Comparison of ENCODE assay signal across 8 cellular contexts in genomic region chr3:12663311-12663935, GRCh38. TPM values are rescaled to one million over a fixed set of nuclear protein-coding genes. Genes with fewer than 3 reads are reported as not detected.
DNase-seq lines count a peak whose midpoint lies in the region; ATAC-seq and TF ChIP-seq lines count a peak whose summit lies in the region.

No MANE protein-coding gene starts in this region.

- peak overlapping the region; percentile 89 for H4K91ac ChIP-seq in IMR-90 (ENCODE audit: insufficient read depth, low read depth, low read length)

- H2BK20ac ChIP-seq in IMR-90 (ENCODE audit: low read depth, low read length) = peak overlapping the region; percentile 5; the same call in 1 of the 2 replicates

- peaks cover 3 to 14% of the 10 kb centered on the region in 2 experiments; a peak in 3 of 4 replicates for H3K79me1 ChIP-seq in IMR-90 (ENCODE audit: low read depth in 1 of 2, low read length in 2 of 2)

- TF ChIP-seq EP300 in upper lobe of left lung (IDR thresholded peaks at IDR 0.05) = no peak

- H3K4me2 ChIP-seq in IMR-90 (ENCODE audit: low read depth, low read length) = peak overlapping the region; percentile 92

- peak overlapping the region; percentile 100 for H2AFZ ChIP-seq in IMR-90 (replicated peaks; ENCODE audit: low read length, poor library complexity)

- BruUV-seq in IMR-90 (replicated peaks; lab: Mats Ljungman, UMichigan) = no TSS peak

- H3K4ac ChIP-seq in IMR-90 (ENCODE audit: low read depth, low read length) = peak overlapping the region; percentile 81

- peak overlapping the region; percentile 73 to 96 for H4K8ac ChIP-seq in IMR-90 (ENCODE audit: low read depth in 2 of 2, low read length in 2 of 2)

- peak overlapping the region; percentile 92 for H3K23ac ChIP-seq in IMR-90 (ENCODE audit: low read depth, low read length)

- peaks cover 6% of the 10 kb centered on the region; the same call in 1 of the 2 replicates for H3K9me1 ChIP-seq in IMR-90 (ENCODE audit: insufficient read depth, low read length)

- TF ChIP-seq RAD21 in IMR-90 (IDR thresholded peaks at IDR 0.05; ENCODE audit: low read length) = no peak

- ATAC-seq in GM21526 (IDR thresholded peaks at IDR 0.05; ENCODE audit: low FRiP score, unreplicated experiment) (peak; percentile 22), IMR-90 (ENCODE audit: low read depth) (peak; percentile 30), upper lobe of left lung (ENCODE audit: low FRiP score in 2 of 2) (peak; percentile 75 to 78)
- peak; percentile 62 to 74 for ATAC-seq in activated T-cell treated with anti-CD3 and anti-CD28 coated beads, Interleukin-2, amount 50 U/mL, for 72 hours (replicated peaks in 1 of 2)

- TF ChIP-seq CTCF in IMR-90 (conservative IDR thresholded peaks at IDR 0.05; ENCODE audit: low read depth, low read length) = no peak
- no peak for TF ChIP-seq CTCF in foreskin fibroblast (IDR thresholded peaks at IDR 0.05; ENCODE audit: low read depth, low read length)
- TF ChIP-seq CTCF in neural crest cell (conservative IDR thresholded peaks at IDR 0.05) = no peak
- no peak for TF ChIP-seq CTCF in upper lobe of left lung (IDR thresholded peaks at IDR 0.05)

- H3K36me3 Mint-ChIP-seq in activated T-cell treated with anti-CD3 and anti-CD28 coated beads, Interleukin-2, amount 50 U/mL, for 72 hours (ENCODE audit: insufficient read depth in 2 of 2) = peaks cover 5 to 9% of the 10 kb centered on the region in 2 donors
- H3K36me3 Mint-ChIP-seq in neural crest cell (ENCODE audit: low read depth) = peaks cover 7% of the 10 kb centered on the region

- H3K9ac ChIP-seq in IMR-90 (ENCODE audit: low read depth, low read length) = peak overlapping the region; percentile 92

- peak overlapping the region; percentile 71 for H3K4me3 ChIP-seq in IMR-90 (ENCODE audit: insufficient read depth, low read depth, low read length)
- peak overlapping the region; percentile 93 to 98 for H3K4me3 ChIP-seq in foreskin fibroblast (ENCODE audit: low read depth in 1 of 2, low read length in 2 of 2)
- peak overlapping the region; percentile 59 to 89 (median 69) for H3K4me3 ChIP-seq in upper lobe of left lung

- intact Hi-C loops in IMR-90 (cut with micrococcal nuclease) = loop anchor here (5.0 kb wide), 3 partner anchors 44 to 76 kb away; no protein-coding TSS in a partner anchor

- peak overlapping the region; percentile 100 for H2AK9ac ChIP-seq in IMR-90 (replicated peaks; ENCODE audit: low read depth, low read length, poor library complexity)

- dilution Hi-C loops in IMR-90 (cut with HindIII; ENCODE audit: low sequenced_read_pairs, unreplicated experiment) = no loop called here

- no peaks in the 10 kb centered on the region for H3K9me3 Mint-ChIP-seq in activated T-cell treated with anti-CD3 and anti-CD28 coated beads, Interleukin-2, amount 50 U/mL, for 72 hours
- H3K9me3 Mint-ChIP-seq in neural crest cell = peaks cover 2% of the 10 kb centered on the region

- H2BK5ac ChIP-seq in IMR-90 (ENCODE audit: low read depth, low read length, poor library complexity, severe bottlenecking) = peak overlapping the region; percentile 95

- peak overlapping the region; percentile 99 for H3K27ac Mint-ChIP-seq in activated T-cell treated with anti-CD3 and anti-CD28 coated beads, Interleukin-2, amount 50 U/mL, for 72 hours
- peak overlapping the region; percentile 96 for H3K27ac Mint-ChIP-seq in neural crest cell (ENCODE audit: unreplicated experiment)

- H3K4me3 Mint-ChIP-seq in activated T-cell treated with anti-CD3 and anti-CD28 coated beads, Interleukin-2, amount 50 U/mL, for 72 hours = peak overlapping the region; percentile 89 to 90
- H3K4me3 Mint-ChIP-seq in neural crest cell = peak overlapping the region; percentile 100

- POLR2A ChIA-PET in IMR-90 (lab: Charles Lee; ENCODE audit: unreplicated experiment) = interaction anchor here (0.5 kb wide), 1 partner anchor 20 kb away, joined by 6 read pairs; no protein-coding TSS in a partner anchor

- H3K18ac ChIP-seq in IMR-90 (ENCODE audit: low read depth, low read length) = peak overlapping the region; percentile 76

- CTCF ChIA-PET in IMR-90 (lab: Yijun Ruan, JAX) = interaction anchor here (0.6 kb wide), 1 partner anchor 9 kb away, joined by 4 read pairs; no protein-coding TSS in a partner anchor

- peak overlapping the region; percentile 79 for H4K5ac ChIP-seq in IMR-90 (ENCODE audit: low read depth, low read length)

- H3K27me3 ChIP-seq in IMR-90 (ENCODE audit: control insufficient read depth, insufficient read depth, low read length) = no peaks in the 10 kb centered on the region
- no peaks in the 10 kb centered on the region for H3K27me3 ChIP-seq in upper lobe of left lung

- peak overlapping the region; percentile 86 for H2AK5ac ChIP-seq in IMR-90 (ENCODE audit: low read depth, low read length)

- H3K4me1 Mint-ChIP-seq in activated T-cell treated with anti-CD3 and anti-CD28 coated beads, Interleukin-2, amount 50 U/mL, for 72 hours (ENCODE audit: low read depth) = peaks cover 38% of the 10 kb centered on the region
- H3K4me1 Mint-ChIP-seq in neural crest cell = peaks cover 40% of the 10 kb centered on the region

- peak; percentile 57 for DNase-seq in G401 (ENCODE audit: low spot score)
- DNase-seq in IMR-90 = no peak
- peak; percentile 27 to 72 for DNase-seq in activated T-cell treated with anti-CD3 and anti-CD28 coated beads, Interleukin-2, amount 50 U/mL, for 72 hours
- DNase-seq in foreskin fibroblast = peak in 1 of 2 donors; percentile 71
- no peak for DNase-seq in neural crest cell (ENCODE audit: low read depth, low spot score)
- peak in 1 of 2 donors; percentile 46 for DNase-seq in upper lobe of left lung
- no peak for DNase-seq in NCI-H226

- H2BK15ac ChIP-seq in IMR-90 (ENCODE audit: low read depth, low read length) = peak overlapping the region; percentile 56; the same call in 1 of the 3 replicates

- H3K27ac ChIP-seq in IMR-90 (ENCODE audit: insufficient read depth, low read length) (peak overlapping the region; percentile 95), upper lobe of left lung (peak overlapping the region; percentile 98 to 100 (median 99))

- peak overlapping the region; percentile 90 for H3K56ac ChIP-seq in IMR-90 (ENCODE audit: extremely low read depth, insufficient read depth, low read length)

- peak overlapping the region; percentile 96 for H3K14ac ChIP-seq in IMR-90 (replicated peaks; ENCODE audit: low read depth, low read length)

- in situ Hi-C loops in G401 (cut with HindIII; ENCODE audit: low sequenced_read_pairs) = no loop called here
- in situ Hi-C loops in IMR-90 (cut with MboI; ENCODE audit: low sequenced_read_pairs) = no loop called here

- 1% methylated on average over 23 of the region's 48 CpGs; no CpG with 5 or more reads in 1 of the 2 experiments for WGBS in IMR-90 (ENCODE audit: extremely low coverage in 2 of 2, insufficient read length in 1 of 2), 2 experiments
- WGBS in upper lobe of left lung, 2 donors = 0 to 1% methylated on average over 9 to 47 of the region's 48 CpGs

- peak overlapping the region; percentile 91 for H2BK120ac ChIP-seq in IMR-90 (ENCODE audit: low read depth, low read length)

- H3K4me1 ChIP-seq in IMR-90 (ENCODE audit: control insufficient read depth, insufficient read depth, low read length) (peaks cover 9% of the 10 kb centered on the region), upper lobe of left lung (peaks cover 37 to 47% (median 42%) of the 10 kb centered on the region in 4 donors)

- H3K9me3 ChIP-seq in IMR-90 (ENCODE audit: control insufficient read depth, insufficient read depth, low read length) = no peaks in the 10 kb centered on the region
- H3K9me3 ChIP-seq in upper lobe of left lung = no peaks in the 10 kb centered on the region

- H4K20me1 ChIP-seq in IMR-90 (ENCODE audit: insufficient read depth, low read length) = peaks cover 41% of the 10 kb centered on the region

- H3K27me3 Mint-ChIP-seq in activated T-cell treated with anti-CD3 and anti-CD28 coated beads, Interleukin-2, amount 50 U/mL, for 72 hours (ENCODE audit: low read depth) = no peaks in the 10 kb centered on the region
- H3K27me3 Mint-ChIP-seq in neural crest cell (ENCODE audit: low read depth) = no peaks in the 10 kb centered on the region

- TF ChIP-seq POLR2A in IMR-90 (IDR thresholded peaks at IDR 0.05; ENCODE audit: low read depth, low read length) (no peak), upper lobe of left lung (IDR thresholded peaks at IDR 0.05) (peak in 1 of 4 donors; percentile 12)

- H3K36me3 ChIP-seq in IMR-90 (ENCODE audit: control insufficient read depth, insufficient read depth, low read length) (no peaks in the 10 kb centered on the region), upper lobe of left lung (no peaks in the 10 kb centered on the region)

TF ChIP-seq in IMR-90, 13 proteins besides CTCF, POLR2A, EP300 and RAD21:
- TF ChIP-seq BHLHE40 (IDR thresholded peaks at IDR 0.05; ENCODE audit: low read depth, low read length) = 0 out of 2 replicates have a peak, but pooled peaks have one; percentile 9
- no peak for TF ChIP-seq SMC3 (IDR thresholded peaks at IDR 0.05; ENCODE audit: low read depth, low read length)

RNA-seq across cellular contexts. Expression of gene RAF1, which starts 0.5 kb away (rescaled TPM):
- 84.3 and 84.4 TPM in 2 replicates for total RNA-seq in G401 (2014; rRNA removed; shearing (Covaris generic))
- 128 and 151 TPM in 2 replicates for total RNA-seq in IMR-90 (2012; rRNA removed)
- polyA plus RNA-seq in IMR-90 (2012; rRNA removed) = 101 and 115 TPM in 2 replicates
- 38.5 and 44.5 TPM in 2 replicates for polyA plus RNA-seq in IMR-90 (2012; cell fraction: cytosol; rRNA removed)
- polyA plus RNA-seq in IMR-90 (2012; cell fraction: nucleus; rRNA removed; ENCODE audit: low replicate concordance) = 102 and 261 TPM in 2 replicates
- total RNA-seq in activated T-cell treated with anti-CD3 and anti-CD28 coated beads, Interleukin-2, amount 50 U/mL, for 72 hours = 10 to 100 TPM; 74.5 to 76.3 TPM
- total RNA-seq in neural crest cell = 123 and 124 TPM in 2 replicates
- 100 to 1,000 TPM in 4 of 6 donors, 10 to 100 TPM in 2; 78.7 to 195 (median 110) TPM for total RNA-seq in upper lobe of left lung

Comparison
In these comparisons a context has a peak if more than half of its experiments do, and no peak if none do; other contexts are left out.
1. DNase-seq: peak in G401 (single experiment) and activated T-cell treated with anti-CD3 and anti-CD28 coated beads, Interleukin-2, amount 50 U/mL, for 72 hours (2 of 2); none in IMR-90 (single experiment), neural crest cell (single experiment) and NCI-H226 (single experiment).
2. ATAC-seq: peak in every context shown above with its lines; median percentile 76 in upper lobe of left lung; 68 in activated T-cell treated with anti-CD3 and anti-CD28 coated beads, Interleukin-2, amount 50 U/mL, for 72 hours; 30 in IMR-90; 22 in GM21526.
3. Peak in every context shown above with its lines, with median percentiles within 50 percentile points of each other: H3K4me3 ChIP-seq.